Comparison of ENCODE assay signal across 7 cellular contexts in genomic region chr4:81153714-81154323, GRCh38.
DNase-seq lines count a peak whose midpoint lies in the region; ATAC-seq and TF ChIP-seq lines count a peak whose summit lies in the region.
"Not testable (repeated sequence)": the region's sequence is repeated elsewhere in the genome, so short reads cannot be mapped to it uniquely, and the experiment has no call there.

No MANE protein-coding gene starts in this region.

- H4K8ac ChIP-seq in H9 (replicated peaks; ENCODE audit: insufficient read length, low read depth, low read length): not testable (repeated sequence)

- no CpG with 5 or more reads among the region's 30 CpGs for WGBS in H9 (ENCODE audit: extremely low coverage, insufficient read length, low lambda C conversion rate)
- WGBS in smooth muscle cell (ENCODE audit: low lambda C conversion rate): 50% methylated on average over 30 of the region's 30 CpGs

- H4K91ac ChIP-seq in H9 (ENCODE audit: insufficient read length, low read depth, low read length): not testable (repeated sequence)

- H2BK12ac ChIP-seq in H9 (ENCODE audit: insufficient read length, low read depth, low read length): not testable (repeated sequence)

- H3K27me3 Mint-ChIP-seq in H9 (ENCODE audit: low read depth): not testable (repeated sequence)

- TF ChIP-seq CTCF in H9 (conservative IDR thresholded peaks at IDR 0.05); ascending aorta (IDR thresholded peaks at IDR 0.05); fibroblast of pulmonary artery (IDR thresholded peaks at IDR 0.05; ENCODE audit: low read length, missing control alignments); lower lobe of right lung (IDR thresholded peaks at IDR 0.05); smooth muscle cell (IDR thresholded peaks at IDR 0.05; ENCODE audit: borderline replicate concordance, insufficient read depth, poor library complexity, severe bottlenecking): not testable (repeated sequence)

- H2BK5ac ChIP-seq in H9 (ENCODE audit: insufficient read length, low read length): not testable (repeated sequence)

- peaks cover 2 to 14% (median 10%) of the 10 kb centered on the region in 3 experiments; a peak in 5 of 7 replicates for H3K36me3 Mint-ChIP-seq in H9 (ENCODE audit: insufficient read depth in 1 of 3, low read depth in 3 of 3)

- not testable (repeated sequence) for H3K27me3 ChIP-seq in H9 (ENCODE audit: insufficient read depth, low read length); ascending aorta; lower lobe of right lung (ENCODE audit: low read depth); smooth muscle cell (ENCODE audit: low read depth)

- not testable (repeated sequence) for H3K4me1 ChIP-seq in H9 (ENCODE audit: insufficient read depth, low read length); ascending aorta; lower lobe of right lung; smooth muscle cell (ENCODE audit: low read depth)

- peak overlapping the region; percentile 93 for H3K18ac ChIP-seq in H9 (ENCODE audit: insufficient read length, low read depth, low read length)

- not testable (repeated sequence) for H2AK5ac ChIP-seq in H9 (ENCODE audit: insufficient read length, low read length)

- ATAC-seq in lower lobe of right lung: not testable (repeated sequence)

- peak overlapping the region; percentile 82 for H3K14ac ChIP-seq in H9 (ENCODE audit: insufficient read depth, low read length)

- not testable (repeated sequence) for H3K23ac ChIP-seq in H9 (ENCODE audit: insufficient read length, low read depth, low read length)

- H4K5ac ChIP-seq in H9 (ENCODE audit: insufficient read length, low read depth, low read length): peak overlapping the region; percentile 96

- H3K9ac ChIP-seq in H9 (ENCODE audit: extremely low read depth, insufficient read length, low read length): peak overlapping the region; percentile 66
- not testable (repeated sequence) for H3K9ac ChIP-seq in smooth muscle cell (ENCODE audit: low read depth)

- peaks cover 16 to 22% of the 10 kb centered on the region in 2 experiments; a peak in 4 of 5 replicates for H3K9me3 Mint-ChIP-seq in H9

- H3K79me1 ChIP-seq in H9 (ENCODE audit: insufficient read depth, low read depth, low read length, poor library complexity, severe bottlenecking): not testable (repeated sequence)

- H3K4me3 Mint-ChIP-seq in H9: peak overlapping the region; percentile 80 to 81

- H3K4me2 ChIP-seq in H9 (ENCODE audit: insufficient read depth, insufficient read length, low read length) (peak overlapping the region; percentile 37), smooth muscle cell (peak overlapping the region; percentile 81)

- not testable (repeated sequence) for H3F3A ChIP-seq in smooth muscle cell (ENCODE audit: low read depth)

- H2BK120ac ChIP-seq in H9 (ENCODE audit: low read depth, low read length, poor library complexity, severe bottlenecking): peak overlapping the region; percentile 61

- H3K56ac ChIP-seq in H9 (ENCODE audit: insufficient read length, low read depth, low read length): not testable (repeated sequence)

- intact Hi-C loops in ascending aorta (cut with DNase I); lower lobe of right lung (cut with DNase I): not testable (repeated sequence)

- not testable (repeated sequence) for H4K20me1 ChIP-seq in H9 (ENCODE audit: control insufficient read depth, insufficient read depth, insufficient read length); smooth muscle cell (ENCODE audit: low read depth)

- H3K27ac Mint-ChIP-seq in H9: peak overlapping the region; percentile 94 to 99 (median 97)

- not testable (repeated sequence) for H3K27ac ChIP-seq in H9 (ENCODE audit: insufficient read length, low read depth, low read length); ascending aorta; smooth muscle cell (ENCODE audit: low read depth)
- H3K27ac ChIP-seq in lower lobe of right lung: peak overlapping the region; percentile 36

- H2AFZ ChIP-seq in H9 (ENCODE audit: low read length) (peak overlapping the region; percentile 56), smooth muscle cell (ENCODE audit: low read depth) (peak overlapping the region; percentile 43)

- peak; percentile 47 for DNase-seq in H9
- peak; percentile 26 for DNase-seq in NCI-H510A (lab: John Stamatoyannopoulos, UW)
- peak; percentile 12 for DNase-seq in activated CD4-positive, alpha-beta T cell treated with anti-CD3 and anti-CD28 coated beads for 48 hours
- DNase-seq in ascending aorta (ENCODE audit: low spot score in 2 of 2); fibroblast of pulmonary artery (ENCODE audit: low read depth); lower lobe of right lung; smooth muscle cell (lab: John Stamatoyannopoulos, UW; ENCODE audit: unreplicated experiment): not testable (repeated sequence)

- not testable (repeated sequence) for H2BK15ac ChIP-seq in H9 (ENCODE audit: low read depth, low read length)

- H3K4me3 ChIP-seq in ascending aorta (peak overlapping the region; percentile 12 to 38), fibroblast of pulmonary artery (replicated peaks; ENCODE audit: low read depth, low read length) (peak overlapping the region; percentile 37), lower lobe of right lung (peak overlapping the region; percentile 35), smooth muscle cell (peak overlapping the region; percentile 51)

- not testable (repeated sequence) for H3K36me3 ChIP-seq in ascending aorta; lower lobe of right lung; smooth muscle cell (ENCODE audit: low read depth)

- not testable (repeated sequence) for H3K9me3 ChIP-seq in H9 (ENCODE audit: control insufficient read depth, low read depth, low read length); ascending aorta; lower lobe of right lung; smooth muscle cell (replicated peaks; ENCODE audit: low read depth)

- H3K4me1 Mint-ChIP-seq in H9: not testable (repeated sequence)

- peak overlapping the region; percentile 36 for H3T11ph ChIP-seq in H9 (ENCODE audit: low read length)

- H3K79me2 ChIP-seq in H9 (ENCODE audit: insufficient read depth, low read length); smooth muscle cell (ENCODE audit: low read depth): not testable (repeated sequence)

- H3K4ac ChIP-seq in H9 (ENCODE audit: low read depth, low read length): not testable (repeated sequence)

- H3K23me2 ChIP-seq in H9 (ENCODE audit: insufficient read length, low read depth, low read length, poor library complexity, severe bottlenecking): not testable (repeated sequence)

- not testable (repeated sequence) for H2BK20ac ChIP-seq in H9 (ENCODE audit: low read depth, low read length, poor library complexity, severe bottlenecking)
